ENCODE assay signal across 1 cellular context in genomic region chr20:1334370-1334731, GRCh38.
A peak's percentile ranks its signal among the peaks of the same experiment; 100 is the strongest.
TF ChIP-seq lines count a peak whose summit lies in the region.

No MANE protein-coding gene starts in this region.

TF ChIP-seq in HepG2, 621 proteins besides CTCF, POLR2A, EP300 and RAD21 (continued from another document):
- TF ChIP-seq ZNF788 (CRISPR knock-in tag; IDR thresholded peaks at IDR 0.05; ENCODE audit: borderline replicate concordance) = 0 out of 2 replicates have a peak, but pooled peaks have one; percentile 15
- no peak for TF ChIP-seq ZKSCAN1 (IDR thresholded peaks at IDR 0.05; ENCODE audit: low read length)
- TF ChIP-seq ZNF331 (CRISPR knock-in tag; IDR thresholded peaks at IDR 0.05) = peak; percentile 83; the same call in 1 of the 2 replicates
